8 cellular contexts compared by ENCODE assay signal in genomic region chr16:89395150-89396142, GRCh38.
DNase-seq lines count a peak whose midpoint lies in the region; ATAC-seq, FAIRE-seq and TF ChIP-seq lines count a peak whose summit lies in the region.

No MANE protein-coding gene starts in this region.

- intact Hi-C loops in HepG2 (cut with micrococcal nuclease; ENCODE audit: unreplicated experiment) = loop anchor here (1.0 to 2.0 kb wide), 3 partner anchors 15 to 148 kb away; no protein-coding TSS in a partner anchor

- 29% methylated on average over 23 of the region's 28 CpGs for WGBS in HepG2 (ENCODE audit: low lambda C conversion rate)

- in situ Hi-C loops in HepG2 (cut with HindIII; ENCODE audit: extremely low pct_ligation_motif_present, low pct_unique_long_range_greater_than_20kb) = no loop called here

- H4K20me1 ChIP-seq in HepG2 (ENCODE audit: insufficient read depth, low read length) = peaks cover 88% of the 10 kb centered on the region

- TF ChIP-seq CTCF in AG09319 (IDR thresholded peaks at IDR 0.05; ENCODE audit: low read depth, low read length) = no peak
- no peak for TF ChIP-seq CTCF in LNCaP clone FGC (IDR thresholded peaks at IDR 0.05; ENCODE audit: control insufficient read depth, extremely low read depth, insufficient read depth)
- peak; percentile 26; the same call in 1 of the 2 replicates for TF ChIP-seq CTCF in HepG2 (CRISPR knock-in tag; IDR thresholded peaks at IDR 0.05)
- TF ChIP-seq CTCF in thoracic aorta (IDR thresholded peaks at IDR 0.05) = no peak

- peak overlapping the region; percentile 65 for H3K4me2 ChIP-seq in HepG2 (ENCODE audit: low read depth, low read length)

- H3K4me1 ChIP-seq in HepG2 (ENCODE audit: insufficient read depth, low read length) (peaks cover 51% of the 10 kb centered on the region), thoracic aorta (ENCODE audit: control insufficient read depth in 1 of 2, low read depth in 2 of 2) (peaks cover 20 to 27% of the 10 kb centered on the region in 2 donors)

- H3K79me2 ChIP-seq in HepG2 (ENCODE audit: insufficient read depth, low read length) = peaks cover 88% of the 10 kb centered on the region

- H3K9me3 ChIP-seq in HepG2 (ENCODE audit: low read length) (no peaks in the 10 kb centered on the region), thoracic aorta (no peaks in the 10 kb centered on the region)

- CTCF ChIA-PET in HepG2 (lab: Yijun Ruan, JAX; ENCODE audit: low intra/inter-chr PET ratio, low total read pairs) = no interaction called here

- H3K36me3 ChIP-seq in HepG2 (replicated peaks in 1 of 2; ENCODE audit: control insufficient read depth in 1 of 2, insufficient read depth in 2 of 2, low read length in 2 of 2) (peaks cover 7 to 28% of the 10 kb centered on the region in 2 experiments), thoracic aorta (no peaks in the 10 kb centered on the region)

- POLR2A ChIA-PET in HepG2 (lab: Yijun Ruan, JAX) = interaction anchor here (0.6 to 1.1 kb wide), 4 partner anchors 10 to 113 kb away, joined by 3 read pairs; partner anchors contain the start of gene SPG7

- no TSS peak for BruUV-seq in HepG2 (replicated peaks; lab: Mats Ljungman, UMichigan)

- H3K27ac ChIP-seq in HepG2 (ENCODE audit: extremely low read length, insufficient read depth, low read length) (peak overlapping the region; percentile 65), thoracic aorta (peak overlapping the region; percentile 11)

- DNase-seq in AG09319 (ENCODE audit: extremely low read depth, low read depth) (peak; percentile 99), LNCaP clone FGC (ENCODE audit: low read depth) (peak; percentile 93), cerebellar nuclear complex (lab: John Stamatoyannopoulos, UW) (peak; percentile 62 to 81), HepG2 (ENCODE audit: low spot score) (peak; percentile 97), thoracic aorta (ENCODE audit: low spot score) (peak; percentile 83), GM12892 (ENCODE audit: insufficient read length) (no peak), GM19238 (ENCODE audit: insufficient read length, low spot score) (no peak)
- DNase-seq in stimulated activated CD4-positive, alpha-beta T cell treated with anti-CD3 and anti-CD28 coated beads, Interleukin-15, amount 100 ng/mL, for 24 hours = no peak

- TF ChIP-seq EP300 in HepG2 (IDR thresholded peaks at IDR 0.05; ENCODE audit: low read depth in 2 of 2, low read length in 2 of 2) (peak; percentile 92 to 93), HepG2 (CRISPR knock-in tag; IDR thresholded peaks at IDR 0.05; ENCODE audit: borderline replicate concordance) (peak; percentile 90)

- H3K4me3 ChIP-seq in LNCaP clone FGC (ENCODE audit: low read depth, low read length) = peak overlapping the region; percentile 17; the same call in 1 of the 2 replicates
- H3K4me3 ChIP-seq in HepG2 (replicated peaks in 1 of 3; ENCODE audit: insufficient read depth in 1 of 3, low read depth in 2 of 3, low read length in 3 of 3) = peak overlapping the region in 1 of 3 experiments; percentile 27; a peak in 2 of 6 replicates
- peak overlapping the region; percentile 19 for H3K4me3 ChIP-seq in thoracic aorta

- no peak for TF ChIP-seq POLR2A in HepG2 (IDR thresholded peaks at IDR 0.05; ENCODE audit: insufficient read depth in 1 of 2, low read depth in 2 of 2, low read length in 2 of 2)
- TF ChIP-seq POLR2A in GM12892 (IDR thresholded peaks at IDR 0.05; ENCODE audit: low read depth, low read length) = no peak

- FAIRE-seq in HepG2 (lab: Jason Lieb, UNC) = peak; percentile 99
- FAIRE-seq in GM12892 (lab: Jason Lieb, UNC) = no peak

- peak overlapping the region; percentile 19 for H3K9ac ChIP-seq in HepG2 (ENCODE audit: insufficient read depth, low read depth, low read length)

- TF ChIP-seq RAD21 in HepG2 (CRISPR knock-in tag; IDR thresholded peaks at IDR 0.05) = peak; percentile 58

- H3K27me3 ChIP-seq in HepG2 (ENCODE audit: control insufficient read depth in 1 of 2, insufficient read depth in 2 of 2, low read length in 2 of 2) (no peaks in the 10 kb centered on the region), thoracic aorta (replicated peaks; ENCODE audit: insufficient read depth) (no peaks in the 10 kb centered on the region)

- no peak overlapping the region for H2AFZ ChIP-seq in HepG2 (ENCODE audit: low read length)

- peak; percentile 91 for ATAC-seq in HepG2
- ATAC-seq in thoracic aorta (ENCODE audit: insufficient number of reproducible peaks, low FRiP score, low read depth) = peak; percentile 92

TF ChIP-seq in HepG2, 621 proteins besides CTCF, POLR2A, EP300 and RAD21 (continues in another document):
- TF ChIP-seq ZNF546 (CRISPR knock-in tag; conservative IDR thresholded peaks at IDR 0.05) (peak; percentile 92), FOXP1 (IDR thresholded peaks at IDR 0.05) (0 out of 2 replicates have a peak, but pooled peaks have one; percentile 25), FOXP1 (CRISPR knock-in tag; IDR thresholded peaks at IDR 0.05) (peak; percentile 90), NR2F1 (CRISPR knock-in tag; IDR thresholded peaks at IDR 0.05) (peak in 1 of 2 experiments; percentile 75; a peak in 2 of 4 replicates), IKZF4 (CRISPR knock-in tag; IDR thresholded peaks at IDR 0.05; ENCODE audit: borderline replicate concordance, low read depth, not compliant biosample characterization) (peak; percentile 95), HOXA5 (CRISPR knock-in tag; IDR thresholded peaks at IDR 0.05) (peak; percentile 92), ARID3A (IDR thresholded peaks at IDR 0.05; ENCODE audit: low read depth, low read length) (peak; percentile 64; the same call in 1 of the 2 replicates), MAFF (IDR thresholded peaks at IDR 0.05; ENCODE audit: low read depth, low read length) (no peak), ZNF260 (CRISPR knock-in tag; IDR thresholded peaks at IDR 0.05; ENCODE audit: borderline replicate concordance, low read depth) (no peak), FOSL2 (CRISPR knock-in tag; IDR thresholded peaks at IDR 0.05) (peak; percentile 90), ZNF784 (CRISPR knock-in tag; IDR thresholded peaks at IDR 0.05; ENCODE audit: borderline replicate concordance) (peak; percentile 55), ZNF33A (CRISPR knock-in tag; IDR thresholded peaks at IDR 0.05; ENCODE audit: borderline replicate concordance) (no peak), ZNF749 (CRISPR knock-in tag; IDR thresholded peaks at IDR 0.05; ENCODE audit: borderline replicate concordance) (peak; percentile 93; the same call in 1 of the 2 replicates), ZNF460 (CRISPR knock-in tag; IDR thresholded peaks at IDR 0.05; ENCODE audit: borderline replicate concordance) (peak; percentile 70; the same call in 1 of the 2 replicates), KLF13 (CRISPR knock-in tag; IDR thresholded peaks at IDR 0.05) (no peak), ZBTB20 (CRISPR knock-in tag; IDR thresholded peaks at IDR 0.05; ENCODE audit: borderline replicate concordance, low read depth) (peak; percentile 97), ZNF782 (CRISPR knock-in tag; IDR thresholded peaks at IDR 0.05; ENCODE audit: borderline replicate concordance) (peak; percentile 73; the same call in 1 of the 2 replicates), PLRG1 (conservative IDR thresholded peaks at IDR 0.05) (no peak), ZSCAN29 (CRISPR knock-in tag; conservative IDR thresholded peaks at IDR 0.05) (peak; percentile 88), ZNF503 (CRISPR knock-in tag; IDR thresholded peaks at IDR 0.05) (peak; percentile 96), MIER2 (CRISPR knock-in tag; IDR thresholded peaks at IDR 0.05) (peak; percentile 83)

Comparison
In these comparisons a context has a peak if more than half of its experiments do, and no peak if none do; other contexts are left out.
1. DNase-seq: peak in AG09319 (single experiment), LNCaP clone FGC (single experiment), cerebellar nuclear complex (2 of 2), HepG2 (single experiment) and thoracic aorta (single experiment); none in GM12892 (single experiment), GM19238 (single experiment) and stimulated activated CD4-positive, alpha-beta T cell treated with anti-CD3 and anti-CD28 coated beads, Interleukin-15, amount 100 ng/mL, for 24 hours (single experiment).